Comparison of ENCODE assay signal across 10 cellular contexts in the genomic region with DNA sequence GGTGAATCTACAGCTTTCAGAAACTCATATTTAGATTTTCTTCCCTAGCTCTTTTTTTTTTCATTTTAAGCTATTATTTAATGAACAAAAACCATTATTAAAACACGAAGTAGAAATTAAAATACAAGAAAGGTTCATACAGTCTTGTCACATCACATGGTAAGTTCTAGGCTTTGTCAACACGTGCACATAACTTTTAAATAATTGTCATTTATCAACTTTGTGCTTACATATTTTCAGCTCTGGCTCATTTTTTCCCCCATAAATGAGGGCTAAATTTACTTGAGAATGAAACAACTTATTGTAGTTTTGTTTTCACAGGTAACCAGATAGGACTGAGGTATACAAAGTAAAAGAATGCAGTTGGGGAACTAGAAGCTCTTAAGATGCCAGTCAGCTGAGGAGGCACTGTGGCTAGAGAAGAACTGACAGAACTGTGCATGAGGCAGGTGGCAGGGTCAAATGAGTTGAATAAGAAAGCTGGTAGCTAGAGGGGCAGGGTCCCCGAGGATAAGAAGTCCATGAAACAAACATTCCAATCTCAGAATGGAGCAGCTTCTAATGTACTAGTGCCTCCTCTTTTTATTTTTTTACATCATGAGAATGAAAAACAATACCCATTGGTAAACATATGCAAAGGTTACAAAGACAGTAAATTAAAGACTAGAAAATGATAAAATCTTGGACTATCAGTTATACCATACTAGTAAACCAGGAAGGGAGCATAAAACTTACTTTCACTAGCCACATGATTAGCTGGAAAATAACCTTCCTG.
A peak's percentile ranks its signal among the peaks of the same experiment; 100 is the strongest.
DNase-seq lines count a peak whose midpoint lies in the region; ATAC-seq, FAIRE-seq and TF ChIP-seq lines count a peak whose summit lies in the region.
"Had no signal": no experiment of that assay in that cellular context is flagged by ENCODE, and none has a peak within 500 bp of the region (broad histone marks: within the 10 kb centered on the region; RNA-seq: fewer than 3 reads in every experiment).

No MANE protein-coding gene starts in this region.

- TF ChIP-seq CTCF in Loucy (conservative IDR thresholded peaks at IDR 0.05; ENCODE audit: low read length), result no peak
- TF ChIP-seq CTCF in kidney (IDR thresholded peaks at IDR 0.05; ENCODE audit: borderline replicate concordance, extremely low read depth, insufficient read depth), result no peak

- H3K4me3 ChIP-seq in Loucy (ENCODE audit: low read length, poor library complexity, severe bottlenecking) (peak overlapping the region; percentile 56), kidney (ENCODE audit: low read length in 2 of 2) (no peak overlapping the region)

- CTCF ChIA-PET in activated CD4-positive, alpha-beta T cell treated with anti-CD3 and anti-CD28 coated beads for 36 hours (lab: Charles Lee), result interaction anchor here (0.5 to 1.1 kb wide), 4 partner anchors 11 to 859 kb away, joined by 3 to 4 read pairs (median 3); no protein-coding TSS in a partner anchor
- CTCF ChIA-PET in activated CD4-positive, alpha-beta T cell treated with anti-CD3 and anti-CD28 coated beads, Interleukin-2, amount 10 ng/mL, durations not matched to agents 7 days and 5 days (lab: Charles Lee), result interaction anchor here (0.6 to 2.1 kb wide), 3 partner anchors 10 to 660 kb away, joined by 3 to 7 read pairs (median 3); no protein-coding TSS in a partner anchor

- H3K4me3 Mint-ChIP-seq in activated CD4-positive, alpha-beta T cell treated with anti-CD3 and anti-CD28 coated beads for 36 hours, result no peak overlapping the region
- H3K4me3 Mint-ChIP-seq in activated CD4-positive, alpha-beta T cell treated with anti-CD3 and anti-CD28 coated beads, Interleukin-2, amount 10 ng/mL, durations not matched to agents 7 days and 5 days, result no peak overlapping the region
- H3K4me3 Mint-ChIP-seq in stimulated activated naive B cell treated with anti-CD40 and anti-IgM and Interleukin-4, amounts not matched to agents 10 μg/mL and 1 μg/mL and 100 μg/mL, for 72 hours, result peak overlapping the region; percentile 15 to 55

- no peaks in the 10 kb centered on the region for H3K27me3 Mint-ChIP-seq in activated CD4-positive, alpha-beta T cell treated with anti-CD3 and anti-CD28 coated beads for 36 hours
- H3K27me3 Mint-ChIP-seq in activated CD4-positive, alpha-beta T cell treated with anti-CD3 and anti-CD28 coated beads, Interleukin-2, amount 10 ng/mL, durations not matched to agents 7 days and 5 days, result no peaks in the 10 kb centered on the region
- no peaks in the 10 kb centered on the region for H3K27me3 Mint-ChIP-seq in stimulated activated naive B cell treated with anti-CD40 and anti-IgM and Interleukin-4, amounts not matched to agents 10 μg/mL and 1 μg/mL and 100 μg/mL, for 72 hours

- DNase-seq in activated CD4-positive, alpha-beta T cell treated with anti-CD3 and anti-CD28 coated beads for 36 hours, result no peak
- no peak for DNase-seq in activated CD4-positive, alpha-beta T cell treated with anti-CD3 and anti-CD28 coated beads, Interleukin-2, amount 10 ng/mL, durations not matched to agents 7 days and 5 days
- DNase-seq in stimulated activated naive B cell treated with anti-CD40 and anti-IgM and Interleukin-4, amounts not matched to agents 10 μg/mL and 1 μg/mL and 100 μg/mL, for 72 hours, result no peak
- no peak for DNase-seq in caudate nucleus (lab: John Stamatoyannopoulos, UW)
- DNase-seq in activated naive CD4-positive, alpha-beta T cell (lab: John Stamatoyannopoulos, UW), result no peak
- no peak for DNase-seq in kidney
- DNase-seq: NCI-H146 had no signal

- no peaks in the 10 kb centered on the region for H3K27me3 ChIP-seq in Loucy (ENCODE audit: insufficient read depth, low read length, poor library complexity, severe bottlenecking)

- peak overlapping the region; percentile 64 for H3K4me2 ChIP-seq in Loucy (ENCODE audit: low read depth, low read length, poor library complexity, severe bottlenecking)

- H3K4me1 Mint-ChIP-seq in activated CD4-positive, alpha-beta T cell treated with anti-CD3 and anti-CD28 coated beads for 36 hours, result peaks cover 12% of the 10 kb centered on the region
- peaks cover 10% of the 10 kb centered on the region for H3K4me1 Mint-ChIP-seq in activated CD4-positive, alpha-beta T cell treated with anti-CD3 and anti-CD28 coated beads, Interleukin-2, amount 10 ng/mL, durations not matched to agents 7 days and 5 days
- peaks cover 12 to 21% of the 10 kb centered on the region in 2 donors for H3K4me1 Mint-ChIP-seq in stimulated activated naive B cell treated with anti-CD40 and anti-IgM and Interleukin-4, amounts not matched to agents 10 μg/mL and 1 μg/mL and 100 μg/mL, for 72 hours

- no peaks in the 10 kb centered on the region for H3K9me3 Mint-ChIP-seq in activated CD4-positive, alpha-beta T cell treated with anti-CD3 and anti-CD28 coated beads for 36 hours (ENCODE audit: low read depth)
- no peaks in the 10 kb centered on the region for H3K9me3 Mint-ChIP-seq in activated CD4-positive, alpha-beta T cell treated with anti-CD3 and anti-CD28 coated beads, Interleukin-2, amount 10 ng/mL, durations not matched to agents 7 days and 5 days
- no peaks in the 10 kb centered on the region for H3K9me3 Mint-ChIP-seq in stimulated activated naive B cell treated with anti-CD40 and anti-IgM and Interleukin-4, amounts not matched to agents 10 μg/mL and 1 μg/mL and 100 μg/mL, for 72 hours

- H3K9me2 ChIP-seq in Loucy (replicated peaks; ENCODE audit: low read depth, low read length), result no peaks in the 10 kb centered on the region

- FAIRE-seq in kidney (lab: Jason Lieb, UNC), result no peak
- FAIRE-seq: bronchial epithelial cell had no signal

- H3K36me3 Mint-ChIP-seq in activated CD4-positive, alpha-beta T cell treated with anti-CD3 and anti-CD28 coated beads for 36 hours (ENCODE audit: low read depth), result peaks cover 7% of the 10 kb centered on the region
- peaks cover 2% of the 10 kb centered on the region for H3K36me3 Mint-ChIP-seq in activated CD4-positive, alpha-beta T cell treated with anti-CD3 and anti-CD28 coated beads, Interleukin-2, amount 10 ng/mL, durations not matched to agents 7 days and 5 days (ENCODE audit: low read depth)
- peaks cover 5 to 17% of the 10 kb centered on the region in 2 donors for H3K36me3 Mint-ChIP-seq in stimulated activated naive B cell treated with anti-CD40 and anti-IgM and Interleukin-4, amounts not matched to agents 10 μg/mL and 1 μg/mL and 100 μg/mL, for 72 hours

- peak overlapping the region; percentile 13 for H3K27ac Mint-ChIP-seq in activated CD4-positive, alpha-beta T cell treated with anti-CD3 and anti-CD28 coated beads for 36 hours
- no peak overlapping the region for H3K27ac Mint-ChIP-seq in activated CD4-positive, alpha-beta T cell treated with anti-CD3 and anti-CD28 coated beads, Interleukin-2, amount 10 ng/mL, durations not matched to agents 7 days and 5 days
- H3K27ac Mint-ChIP-seq in stimulated activated naive B cell treated with anti-CD40 and anti-IgM and Interleukin-4, amounts not matched to agents 10 μg/mL and 1 μg/mL and 100 μg/mL, for 72 hours, result peak overlapping the region; percentile 47

- H3K9me3 ChIP-seq in Loucy (ENCODE audit: insufficient read depth, low read depth, low read length) (no peaks in the 10 kb centered on the region), kidney (ENCODE audit: control insufficient read depth in 1 of 2, low read length in 2 of 2) (no peaks in the 10 kb centered on the region)

- H3K79me2 ChIP-seq in Loucy (ENCODE audit: insufficient read depth, low read length), result no peaks in the 10 kb centered on the region

- H4K20me1 ChIP-seq in Loucy (ENCODE audit: insufficient read depth, low read length, poor library complexity, severe bottlenecking), result no peaks in the 10 kb centered on the region

- no peak overlapping the region for H2AFZ ChIP-seq in Loucy (ENCODE audit: low read length)

- POLR2A ChIA-PET in activated CD4-positive, alpha-beta T cell treated with anti-CD3 and anti-CD28 coated beads for 36 hours (lab: Charles Lee), result interaction anchor here (0.6 kb wide), 1 partner anchor 13 kb away, joined by 3 read pairs; no protein-coding TSS in a partner anchor
- POLR2A ChIA-PET in activated CD4-positive, alpha-beta T cell treated with anti-CD3 and anti-CD28 coated beads, Interleukin-2, amount 10 ng/mL, durations not matched to agents 7 days and 5 days (lab: Charles Lee), result no interaction called here

- H3K4me1 ChIP-seq in Loucy (ENCODE audit: insufficient read depth, low read length, poor library complexity, severe bottlenecking) (peaks cover 78% of the 10 kb centered on the region), kidney (ENCODE audit: control insufficient read depth in 1 of 2, insufficient read depth in 1 of 2, low read depth in 1 of 2, low read length in 2 of 2) (no peaks in the 10 kb centered on the region)

- H3K36me3 ChIP-seq in Loucy (ENCODE audit: insufficient read depth, low read length) (no peaks in the 10 kb centered on the region), kidney (ENCODE audit: control insufficient read depth in 1 of 2, insufficient read depth in 2 of 2, low read length in 2 of 2) (peaks cover 0 to 2% of the 10 kb centered on the region in 2 donors)

- peak overlapping the region; percentile 76 for H3K9ac ChIP-seq in Loucy (ENCODE audit: low read depth, low read length, poor library complexity, severe bottlenecking)
- no peak overlapping the region for H3K9ac ChIP-seq in kidney (ENCODE audit: low read length in 2 of 2)

- H3K27ac ChIP-seq in caudate nucleus (ENCODE audit: low read depth, low read length), result no peak overlapping the region
- no peak overlapping the region for H3K27ac ChIP-seq in kidney (ENCODE audit: low read depth in 2 of 2, low read length in 2 of 2)

- ATAC-seq in activated CD4-positive, alpha-beta T cell treated with anti-CD3 and anti-CD28 coated beads for 36 hours, result peak; percentile 23
- ATAC-seq in HG02759 (IDR thresholded peaks at IDR 0.05; ENCODE audit: unreplicated experiment), result peak; percentile 68
- peak; percentile 57 to 73 for ATAC-seq in stimulated activated naive B cell treated with anti-CD40 and anti-IgM and Interleukin-4, amounts not matched to agents 10 μg/mL and 1 μg/mL and 100 μg/mL, for 72 hours (replicated peaks)

- H3F3A ChIP-seq in Loucy (ENCODE audit: low read depth), result peaks cover 21% of the 10 kb centered on the region

- intact Hi-C loops in activated CD4-positive, alpha-beta T cell treated with anti-CD3 and anti-CD28 coated beads for 36 hours (cut with DNase I, micrococcal nuclease), result no loop called here
- intact Hi-C loops in kidney (cut with DNase I), result no loop called here

Comparison
In these comparisons a context has a peak if more than half of its experiments do, and no peak if none do; other contexts are left out.
1. H3K4me3 Mint-ChIP-seq: peak in stimulated activated naive B cell treated with anti-CD40 and anti-IgM and Interleukin-4, amounts not matched to agents 10 μg/mL and 1 μg/mL and 100 μg/mL, for 72 hours (2 of 2); none in activated CD4-positive, alpha-beta T cell treated with anti-CD3 and anti-CD28 coated beads for 36 hours (single experiment) and activated CD4-positive, alpha-beta T cell treated with anti-CD3 and anti-CD28 coated beads, Interleukin-2, amount 10 ng/mL, durations not matched to agents 7 days and 5 days (single experiment).
2. Peak in every context shown above with its lines, with median percentiles within 50 percentile points of each other: ATAC-seq.